ENCODE assay signal across 8 cellular contexts in the genomic region with DNA sequence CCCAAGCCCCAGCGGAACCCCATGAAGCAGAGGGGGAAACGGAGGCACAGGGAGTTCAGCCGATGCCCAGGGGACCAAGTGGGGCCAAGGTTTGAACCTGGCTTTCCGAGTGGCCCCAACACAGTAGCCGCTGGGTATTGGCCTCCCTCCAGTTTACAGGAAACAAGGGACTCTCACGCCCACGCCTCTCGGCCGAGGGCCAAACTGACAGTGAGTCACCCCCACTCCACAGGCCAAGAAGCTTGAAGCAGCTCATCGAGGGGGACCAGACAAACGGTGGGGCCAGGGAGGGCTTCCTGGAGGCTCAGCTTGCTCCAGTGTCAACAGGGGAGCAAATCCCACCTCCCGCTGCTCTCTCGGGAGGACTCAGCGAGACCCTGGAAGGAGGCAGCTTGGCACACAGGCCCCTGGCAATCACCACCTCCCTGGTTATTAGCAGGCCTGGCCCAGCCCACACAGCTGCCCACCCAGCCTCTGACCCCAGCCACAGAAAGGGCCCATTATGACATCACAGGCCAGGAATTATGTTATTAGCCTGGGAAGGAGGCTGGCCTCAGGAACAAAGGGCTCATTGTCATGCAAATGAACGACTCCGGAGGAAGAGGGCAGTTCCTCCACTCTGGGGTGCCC. TPM values are rescaled to one million over a fixed set of nuclear protein-coding genes. Genes with fewer than 3 reads are reported as not detected.
A peak's percentile ranks its signal among the peaks of the same experiment; 100 is the strongest.
DNase-seq lines count a peak whose midpoint lies in the region; ATAC-seq and TF ChIP-seq lines count a peak whose summit lies in the region.

No MANE protein-coding gene starts in this region.

- CTCF ChIA-PET in activated CD8-positive, alpha-beta memory T cell treated with anti-CD3 and anti-CD28 coated beads, Interleukin-2, amount 10 ng/mL, durations not matched to agents 7 days and 5 days (lab: Charles Lee), result no interaction called here

- H3K27ac Mint-ChIP-seq in activated CD8-positive, alpha-beta memory T cell treated with anti-CD3 and anti-CD28 coated beads, Interleukin-2, amount 10 ng/mL, durations not matched to agents 7 days and 5 days, result no peak overlapping the region
- no peak overlapping the region for H3K27ac Mint-ChIP-seq in T-helper 2 cell treated with Interferon-gamma antibody and Interleukin-4, amounts not matched to agents 5 μg/mL and 100 μg/mL, for 36 hours

- H2AFZ ChIP-seq in ACC112 (ENCODE audit: low read length, unreplicated experiment), result no peak overlapping the region

- no peaks in the 10 kb centered on the region for H3K27me3 Mint-ChIP-seq in activated CD8-positive, alpha-beta memory T cell treated with anti-CD3 and anti-CD28 coated beads, Interleukin-2, amount 10 ng/mL, durations not matched to agents 7 days and 5 days
- no peaks in the 10 kb centered on the region for H3K27me3 Mint-ChIP-seq in T-helper 2 cell treated with Interferon-gamma antibody and Interleukin-4, amounts not matched to agents 5 μg/mL and 100 μg/mL, for 36 hours (ENCODE audit: low read depth)

- intact Hi-C loops in psoas muscle (cut with DNase I), result loop anchor here (5.0 to 10.0 kb wide), 3 partner anchors 55 to 255 kb away; no protein-coding TSS in a partner anchor

- H3K4me1 Mint-ChIP-seq in activated CD8-positive, alpha-beta memory T cell treated with anti-CD3 and anti-CD28 coated beads, Interleukin-2, amount 10 ng/mL, durations not matched to agents 7 days and 5 days, result peaks cover 2% of the 10 kb centered on the region
- H3K4me1 Mint-ChIP-seq in T-helper 2 cell treated with Interferon-gamma antibody and Interleukin-4, amounts not matched to agents 5 μg/mL and 100 μg/mL, for 36 hours (ENCODE audit: low read depth), result peaks cover 4% of the 10 kb centered on the region

- WGBS in psoas muscle, 3 donors, result 37 to 53% (median 45%) methylated on average over 15 to 16 of the region's 16 CpGs

- DNase-seq in M059J (ENCODE audit: low read depth), result peak; percentile 98
- DNase-seq in anterior cingulate cortex (lab: John Stamatoyannopoulos, UW), result peak in 53 of 58 donors; percentile 22 to 94 (median 72)
- DNase-seq in right atrium auricular region (ENCODE audit: low spot score), result peak; percentile 96
- peak; percentile 91 to 93 for DNase-seq in psoas muscle
- DNase-seq in activated CD8-positive, alpha-beta memory T cell treated with anti-CD3 and anti-CD28 coated beads, Interleukin-2, amount 10 ng/mL, durations not matched to agents 7 days and 5 days, result no peak
- DNase-seq in T-helper 2 cell treated with Interferon-gamma antibody and Interleukin-4, amounts not matched to agents 5 μg/mL and 100 μg/mL, for 36 hours (ENCODE audit: low spot score), result no peak

- ATAC-seq in psoas muscle (no peak), GM18517 (IDR thresholded peaks at IDR 0.05; ENCODE audit: unreplicated experiment) (no peak)
- no peak for ATAC-seq in activated CD8-positive, alpha-beta memory T cell treated with anti-CD3 and anti-CD28 coated beads, Interleukin-2, amount 10 ng/mL, durations not matched to agents 7 days and 5 days

- no peaks in the 10 kb centered on the region for H3K27me3 ChIP-seq in ACC112 (ENCODE audit: insufficient read depth, low read length)
- H3K27me3 ChIP-seq in right atrium auricular region, result no peaks in the 10 kb centered on the region
- H3K27me3 ChIP-seq in psoas muscle (ENCODE audit: insufficient read depth in 3 of 3, low read length in 2 of 3), result no peaks in the 10 kb centered on the region

- H3K79me2 ChIP-seq in ACC112 (ENCODE audit: control insufficient read depth, insufficient read depth, low read length, unreplicated experiment), result peaks cover 62% of the 10 kb centered on the region

- H3K27ac ChIP-seq in ACC112 (ENCODE audit: low read depth, low read length) (peak overlapping the region; percentile 80), right atrium auricular region (peak overlapping the region; percentile 70 to 71), psoas muscle (peak overlapping the region; percentile 58)

- H3K4me1 ChIP-seq in ACC112 (ENCODE audit: control insufficient read depth, insufficient read depth, low read length, unreplicated experiment) (peaks cover 48% of the 10 kb centered on the region), right atrium auricular region (peaks cover 0 to 100% of the 10 kb centered on the region in 2 donors), psoas muscle (peaks cover 86% of the 10 kb centered on the region)

- peak overlapping the region; percentile 11; the same call in 1 of the 2 replicates for H3K4me3 ChIP-seq in ACC112 (ENCODE audit: low read depth, low read length)
- H3K4me3 ChIP-seq in right atrium auricular region, result no peak overlapping the region
- no peak overlapping the region for H3K4me3 ChIP-seq in psoas muscle

- no peak overlapping the region for H3K4me3 Mint-ChIP-seq in activated CD8-positive, alpha-beta memory T cell treated with anti-CD3 and anti-CD28 coated beads, Interleukin-2, amount 10 ng/mL, durations not matched to agents 7 days and 5 days
- H3K4me3 Mint-ChIP-seq in T-helper 2 cell treated with Interferon-gamma antibody and Interleukin-4, amounts not matched to agents 5 μg/mL and 100 μg/mL, for 36 hours, result no peak overlapping the region

- peaks cover 2% of the 10 kb centered on the region for H3K36me3 Mint-ChIP-seq in activated CD8-positive, alpha-beta memory T cell treated with anti-CD3 and anti-CD28 coated beads, Interleukin-2, amount 10 ng/mL, durations not matched to agents 7 days and 5 days
- no peaks in the 10 kb centered on the region for H3K36me3 Mint-ChIP-seq in T-helper 2 cell treated with Interferon-gamma antibody and Interleukin-4, amounts not matched to agents 5 μg/mL and 100 μg/mL, for 36 hours (ENCODE audit: low read depth)

- H3K9me3 Mint-ChIP-seq in activated CD8-positive, alpha-beta memory T cell treated with anti-CD3 and anti-CD28 coated beads, Interleukin-2, amount 10 ng/mL, durations not matched to agents 7 days and 5 days (ENCODE audit: low read depth), result no peaks in the 10 kb centered on the region
- H3K9me3 Mint-ChIP-seq in T-helper 2 cell treated with Interferon-gamma antibody and Interleukin-4, amounts not matched to agents 5 μg/mL and 100 μg/mL, for 36 hours, result no peaks in the 10 kb centered on the region

- H3K36me3 ChIP-seq in ACC112 (ENCODE audit: insufficient read depth, low read length) (no peaks in the 10 kb centered on the region), right atrium auricular region (no peaks in the 10 kb centered on the region), psoas muscle (ENCODE audit: insufficient read depth in 1 of 2, low read depth in 1 of 2) (no peaks in the 10 kb centered on the region)

- H3K9me3 ChIP-seq in right atrium auricular region (no peaks in the 10 kb centered on the region), psoas muscle (no peaks in the 10 kb centered on the region)

- no peak for TF ChIP-seq CTCF in right atrium auricular region (IDR thresholded peaks at IDR 0.05)
- TF ChIP-seq CTCF in psoas muscle (IDR thresholded peaks at IDR 0.05), result no peak

RNA-seq across cellular contexts. Expression of a gene that starts 54.6 kb away (rescaled TPM):
- total RNA-seq in M059J (2014; rRNA removed; shearing (Covaris generic)), result 16.5 and 54.8 TPM in 2 replicates
- 100 to 1,000 TPM in 1 of 2 donors, 10 to 100 TPM in 1; 62.9 to 104 TPM for total RNA-seq in right atrium auricular region
- 100 to 1,000 TPM; 134 to 164 (median 146) TPM for total RNA-seq in psoas muscle
- polyA plus RNA-seq in psoas muscle, result 10 to 100 TPM; 44.1 to 62.2 (median 60.9) TPM
- 10 to 100 TPM; 84.6 to 99.4 TPM for total RNA-seq in activated CD8-positive, alpha-beta memory T cell treated with anti-CD3 and anti-CD28 coated beads, Interleukin-2, amount 10 ng/mL, durations not matched to agents 7 days and 5 days

Comparison
In these comparisons a context has a peak if more than half of its experiments do, and no peak if none do; other contexts are left out.
1. DNase-seq: peak in M059J (single experiment), anterior cingulate cortex (53 of 58), right atrium auricular region (single experiment) and psoas muscle (2 of 2); none in activated CD8-positive, alpha-beta memory T cell treated with anti-CD3 and anti-CD28 coated beads, Interleukin-2, amount 10 ng/mL, durations not matched to agents 7 days and 5 days (single experiment) and T-helper 2 cell treated with Interferon-gamma antibody and Interleukin-4, amounts not matched to agents 5 μg/mL and 100 μg/mL, for 36 hours (single experiment).
2. Peak in every context shown above with its lines, with median percentiles within 50 percentile points of each other: H3K27ac ChIP-seq.